25 cellular contexts compared by ENCODE assay signal in the genomic region with DNA sequence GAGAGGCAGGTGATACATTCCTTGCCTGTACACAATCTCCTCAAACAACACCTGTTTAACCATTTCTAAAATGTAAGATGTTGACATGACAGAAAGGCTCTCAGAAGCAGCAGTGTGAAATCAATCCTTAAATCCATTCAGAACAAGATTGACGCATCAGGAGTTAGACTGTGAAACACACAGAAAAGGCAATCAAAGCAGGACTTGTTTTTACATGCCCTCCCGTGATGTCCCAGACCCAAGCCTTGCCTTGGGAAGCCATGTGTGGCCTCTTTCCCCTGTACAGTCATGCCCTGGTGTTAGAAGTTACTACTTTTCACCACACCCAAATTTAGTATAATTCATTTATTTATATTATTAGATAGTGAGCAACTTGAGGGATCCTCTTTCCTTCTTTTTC.
"Had no signal": no experiment of that assay in that cellular context is flagged by ENCODE, and none has a peak within 500 bp of the region (broad histone marks: within the 10 kb centered on the region; RNA-seq: fewer than 3 reads in every experiment).

No MANE protein-coding gene starts in this region.

- DNase-seq: activated CD4-positive, alpha-beta memory T cell treated with anti-CD3 and anti-CD28 coated beads for 36 hours; activated CD4-positive, alpha-beta T cell treated with anti-CD3 and anti-CD28 coated beads, Interleukin-2, amount 10 ng/mL, durations not matched to agents 24 days and 14 days; activated CD4-positive, CD25-positive, alpha-beta regulatory T cell treated with anti-CD3 and anti-CD28 coated beads, Interleukin-2, amount 50 U/mL, for 72 hours; activated CD8-positive, alpha-beta memory T cell treated with anti-CD3 and anti-CD28 coated beads, Interleukin-2, amount 50 U/mL, for 4 hours; activated effector memory CD4-positive, alpha-beta T cell treated with anti-CD3 and anti-CD28 coated beads, Interleukin-2, amount 50 U/mL, for 16 hours; activated naive CD4-positive, alpha-beta T cell treated with anti-CD3 and anti-CD28 coated beads for 36 hours; activated T-cell treated with anti-CD3 and anti-CD28 coated beads, Interleukin-2, amount 50 U/mL, for 1 hour; amniotic stem cell; effector CD4-positive, alpha-beta T cell; heart right ventricle; left lung; lower lobe of right lung; mesendoderm; natural killer cell; posterior cingulate gyrus; right cardiac atrium; stimulated activated CD4-positive, alpha-beta T cell treated with anti-CD3 and anti-CD28 coated beads, Interleukin-15, amount 100 ng/mL, for 24 hours; stimulated activated CD4-positive, alpha-beta T cell treated with anti-CD3 and anti-CD28 coated beads, Interleukin-2, amount 100 ng/mL, for 24 hours; stimulated activated naive B cell treated with anti-CD40 and anti-IgM and Interleukin-4, amounts not matched to agents 10 μg/mL and 1 μg/mL and 100 μg/mL, for 72 hours; stomach; T1000; thyroid gland; upper lobe of left lung had no signal

- H3K9me3 ChIP-seq: left lung, lower lobe of right lung, thyroid gland, upper lobe of left lung had no signal

- H3K36me3 ChIP-seq: heart right ventricle, left lung, lower lobe of right lung, stomach, thyroid gland, upper lobe of left lung had no signal

- H3K36me3 Mint-ChIP-seq: activated CD4-positive, alpha-beta memory T cell treated with anti-CD3 and anti-CD28 coated beads for 36 hours; natural killer cell; stimulated activated naive B cell treated with anti-CD40 and anti-IgM and Interleukin-4, amounts not matched to agents 10 μg/mL and 1 μg/mL and 100 μg/mL, for 72 hours had no signal

- H3K27ac ChIP-seq: heart right ventricle, left lung, lower lobe of right lung, stomach, thyroid gland, upper lobe of left lung had no signal

- H3K27me3 ChIP-seq: heart right ventricle, left lung, stomach, thyroid gland, upper lobe of left lung had no signal

- ATAC-seq: heart right ventricle; left lung; lower lobe of right lung; natural killer cell; right cardiac atrium; stimulated activated naive B cell treated with anti-CD40 and anti-IgM and Interleukin-4, amounts not matched to agents 10 μg/mL and 1 μg/mL and 100 μg/mL, for 72 hours had no signal

- H3K4me1 Mint-ChIP-seq: activated CD4-positive, alpha-beta T cell treated with anti-CD3 and anti-CD28 coated beads, Interleukin-2, amount 10 ng/mL, durations not matched to agents 24 days and 14 days; natural killer cell; stimulated activated naive B cell treated with anti-CD40 and anti-IgM and Interleukin-4, amounts not matched to agents 10 μg/mL and 1 μg/mL and 100 μg/mL, for 72 hours had no signal

- H3K4me1 ChIP-seq: heart right ventricle, left lung, lower lobe of right lung, stomach, thyroid gland, upper lobe of left lung had no signal

- H3K4me3 Mint-ChIP-seq: activated CD4-positive, alpha-beta memory T cell treated with anti-CD3 and anti-CD28 coated beads for 36 hours; activated CD4-positive, alpha-beta T cell treated with anti-CD3 and anti-CD28 coated beads, Interleukin-2, amount 10 ng/mL, durations not matched to agents 24 days and 14 days; activated naive CD4-positive, alpha-beta T cell treated with anti-CD3 and anti-CD28 coated beads for 36 hours; activated T-helper 1 cell treated with anti-CD3 and anti-CD28 coated beads, Interleukin-12 subunit alpha, Interleukin-12 subunit beta, Interleukin-2, Interleukin-4 antibody, amounts not matched to agents 30 ng/mL and 10 ng/mL and 1 ng/mL, durations not matched to agents 14 hours and 24 hours and 36 hours; natural killer cell; stimulated activated naive B cell treated with anti-CD40 and anti-IgM and Interleukin-4, amounts not matched to agents 10 μg/mL and 1 μg/mL and 100 μg/mL, for 72 hours; T-helper 1 cell treated with Interleukin-12 subunit alpha and Interleukin-12 subunit beta and Interleukin-4 antibody, amounts not matched to agents 30 μg/mL and 1 μg/mL, for 36 hours had no signal

- H3K27ac Mint-ChIP-seq: activated CD4-positive, alpha-beta memory T cell treated with anti-CD3 and anti-CD28 coated beads for 36 hours; activated CD4-positive, alpha-beta T cell treated with anti-CD3 and anti-CD28 coated beads, Interleukin-2, amount 10 ng/mL, durations not matched to agents 24 days and 14 days; activated naive CD4-positive, alpha-beta T cell treated with anti-CD3 and anti-CD28 coated beads for 36 hours; activated T-helper 1 cell treated with anti-CD3 and anti-CD28 coated beads, Interleukin-12 subunit alpha, Interleukin-12 subunit beta, Interleukin-2, Interleukin-4 antibody, amounts not matched to agents 30 ng/mL and 10 ng/mL and 1 ng/mL, durations not matched to agents 14 hours and 24 hours and 36 hours; natural killer cell; stimulated activated naive B cell treated with anti-CD40 and anti-IgM and Interleukin-4, amounts not matched to agents 10 μg/mL and 1 μg/mL and 100 μg/mL, for 72 hours; T-helper 1 cell treated with Interleukin-12 subunit alpha and Interleukin-12 subunit beta and Interleukin-4 antibody, amounts not matched to agents 30 μg/mL and 1 μg/mL, for 36 hours had no signal

- H3K27me3 Mint-ChIP-seq: activated CD4-positive, alpha-beta memory T cell treated with anti-CD3 and anti-CD28 coated beads for 36 hours; activated CD4-positive, alpha-beta T cell treated with anti-CD3 and anti-CD28 coated beads, Interleukin-2, amount 10 ng/mL, durations not matched to agents 24 days and 14 days; stimulated activated naive B cell treated with anti-CD40 and anti-IgM and Interleukin-4, amounts not matched to agents 10 μg/mL and 1 μg/mL and 100 μg/mL, for 72 hours had no signal

- H3K4me3 ChIP-seq: heart right ventricle, left lung, lower lobe of right lung, stomach, thyroid gland, upper lobe of left lung had no signal

- H3K9me3 Mint-ChIP-seq: activated CD4-positive, alpha-beta T cell treated with anti-CD3 and anti-CD28 coated beads, Interleukin-2, amount 10 ng/mL, durations not matched to agents 24 days and 14 days; activated naive CD4-positive, alpha-beta T cell treated with anti-CD3 and anti-CD28 coated beads for 36 hours; activated T-helper 1 cell treated with anti-CD3 and anti-CD28 coated beads, Interleukin-12 subunit alpha, Interleukin-12 subunit beta, Interleukin-2, Interleukin-4 antibody, amounts not matched to agents 30 ng/mL and 10 ng/mL and 1 ng/mL, durations not matched to agents 14 hours and 24 hours and 36 hours; T-helper 1 cell treated with Interleukin-12 subunit alpha and Interleukin-12 subunit beta and Interleukin-4 antibody, amounts not matched to agents 30 μg/mL and 1 μg/mL, for 36 hours had no signal
